ENCODE assay signal across 10 cellular contexts in genomic region chr7:33836797-33837355, GRCh38.
DNase-seq lines count a peak whose midpoint lies in the region; ATAC-seq and TF ChIP-seq lines count a peak whose summit lies in the region.
"Had no signal": no experiment of that assay in that cellular context is flagged by ENCODE, and none has a peak within 500 bp of the region (broad histone marks: within the 10 kb centered on the region; RNA-seq: fewer than 3 reads in every experiment).

No MANE protein-coding gene starts in this region.

- H3K9me3 Mint-ChIP-seq in activated naive CD8-positive, alpha-beta T cell treated with anti-CD3 and anti-CD28 coated beads, Interleukin-2, amount 50 U/mL, for 24 hours = peaks cover 10% of the 10 kb centered on the region
- peaks cover 6% of the 10 kb centered on the region for H3K9me3 Mint-ChIP-seq in nephron progenitor cell

- H3K27ac Mint-ChIP-seq in activated naive CD8-positive, alpha-beta T cell treated with anti-CD3 and anti-CD28 coated beads, Interleukin-2, amount 50 U/mL, for 24 hours = no peak overlapping the region
- H3K27ac Mint-ChIP-seq in nephron progenitor cell = peak overlapping the region; percentile 68
- H3K27ac Mint-ChIP-seq: naive thymus-derived CD8-positive, alpha-beta T cell had no signal

- no peaks in the 10 kb centered on the region for H3K36me3 Mint-ChIP-seq in activated naive CD8-positive, alpha-beta T cell treated with anti-CD3 and anti-CD28 coated beads, Interleukin-2, amount 50 U/mL, for 24 hours (ENCODE audit: low read depth)
- no peaks in the 10 kb centered on the region for H3K36me3 Mint-ChIP-seq in nephron progenitor cell (ENCODE audit: low read depth)
- H3K36me3 Mint-ChIP-seq: naive thymus-derived CD8-positive, alpha-beta T cell had no signal

- H3K36me3 ChIP-seq in GM06990 (ENCODE audit: control insufficient read depth, insufficient read depth, low read length) = no peaks in the 10 kb centered on the region

- H3K27me3 ChIP-seq in GM06990 (replicated peaks; ENCODE audit: control insufficient read depth, insufficient read depth, low read length) = no peaks in the 10 kb centered on the region; the same call in 1 of the 2 replicates

- no peaks in the 10 kb centered on the region for H3K4me1 Mint-ChIP-seq in activated naive CD8-positive, alpha-beta T cell treated with anti-CD3 and anti-CD28 coated beads, Interleukin-2, amount 50 U/mL, for 24 hours
- H3K4me1 Mint-ChIP-seq in nephron progenitor cell = no peaks in the 10 kb centered on the region
- H3K4me1 Mint-ChIP-seq: naive thymus-derived CD8-positive, alpha-beta T cell had no signal

- no peaks in the 10 kb centered on the region for H3K27me3 Mint-ChIP-seq in activated naive CD8-positive, alpha-beta T cell treated with anti-CD3 and anti-CD28 coated beads, Interleukin-2, amount 50 U/mL, for 24 hours
- no peaks in the 10 kb centered on the region for H3K27me3 Mint-ChIP-seq in nephron progenitor cell (ENCODE audit: low read depth, poor library complexity)

- no peak overlapping the region for H3K4me3 Mint-ChIP-seq in activated naive CD8-positive, alpha-beta T cell treated with anti-CD3 and anti-CD28 coated beads, Interleukin-2, amount 50 U/mL, for 24 hours
- H3K4me3 Mint-ChIP-seq in nephron progenitor cell = no peak overlapping the region
- H3K4me3 Mint-ChIP-seq: naive thymus-derived CD8-positive, alpha-beta T cell had no signal

- DNase-seq in GM06990 (ENCODE audit: extremely low read depth, insufficient read length) = no peak
- DNase-seq in HT-29 (ENCODE audit: low spot score) = peak; percentile 69
- DNase-seq in activated naive CD8-positive, alpha-beta T cell treated with anti-CD3 and anti-CD28 coated beads, Interleukin-2, amount 50 U/mL, for 24 hours = peak; percentile 22
- no peak for DNase-seq in nephron progenitor cell
- no peak for DNase-seq in mesenteric fat pad (ENCODE audit: low spot score)
- DNase-seq in T-helper 9 cell = no peak
- DNase-seq in NCI-H226 = no peak
- DNase-seq: activated CD4-positive, alpha-beta T cell treated with anti-CD3 and anti-CD28 coated beads for 1 hour; head of caudate nucleus; naive thymus-derived CD8-positive, alpha-beta T cell had no signal

- H3K4me3 ChIP-seq in GM06990 (replicated peaks; ENCODE audit: low read depth, low read length) = no peak overlapping the region

- no peak for ATAC-seq in activated naive CD8-positive, alpha-beta T cell treated with anti-CD3 and anti-CD28 coated beads, Interleukin-2, amount 50 U/mL, for 24 hours
- ATAC-seq: naive thymus-derived CD8-positive, alpha-beta T cell had no signal

- peak; percentile 20 for TF ChIP-seq CTCF in GM06990 (IDR thresholded peaks at IDR 0.05; ENCODE audit: insufficient read depth, low read length, poor library complexity, severe bottlenecking)
- TF ChIP-seq CTCF in nephron progenitor cell (IDR thresholded peaks at IDR 0.05) = peak; percentile 7

Comparison
In these comparisons a context has a peak if more than half of its experiments do, and no peak if none do; other contexts are left out.
1. DNase-seq: peak in HT-29 (single experiment) and activated naive CD8-positive, alpha-beta T cell treated with anti-CD3 and anti-CD28 coated beads, Interleukin-2, amount 50 U/mL, for 24 hours (single experiment); none in GM06990 (single experiment), nephron progenitor cell (single experiment), mesenteric fat pad (single experiment), T-helper 9 cell (single experiment) and NCI-H226 (single experiment).